Comparison of ENCODE assay signal across 26 cellular contexts in genomic region chr4:121094297-121094966, GRCh38. TPM values are rescaled to one million over a fixed set of nuclear protein-coding genes. Genes with fewer than 3 reads are reported as not detected.
"Had no signal": no experiment of that assay in that cellular context is flagged by ENCODE, and none has a peak within 500 bp of the region (broad histone marks: within the 10 kb centered on the region; RNA-seq: fewer than 3 reads in every experiment).

No MANE protein-coding gene starts in this region.

- H3K9ac ChIP-seq: neural progenitor cell, parathyroid adenoma had no signal

- H3K4me2 ChIP-seq: neural progenitor cell had no signal

- H3K9me3 ChIP-seq: colonic mucosa, esophagus squamous epithelium, gastroesophageal sphincter, left lung, lower lobe of right lung, psoas muscle, right lobe of liver, spleen, thoracic aorta, transverse colon had no signal

- H3K4me1 ChIP-seq: colonic mucosa, esophagus squamous epithelium, parathyroid adenoma, psoas muscle, right lobe of liver, spleen, transverse colon had no signal

- ATAC-seq: gastroesophageal sphincter; left lung; lower lobe of right lung; natural killer cell treated with Interleukin-12 subunit alpha and Interleukin-12 subunit beta and Interleukin-15 and Interleukin-18, amount 100 ng/mL, for 72 hours; psoas muscle; right lobe of liver; stimulated activated naive B cell treated with anti-CD40 and anti-IgM and Interleukin-4, amounts not matched to agents 10 μg/mL and 1 μg/mL and 100 μg/mL, for 72 hours; stimulated activated naive CD8-positive, alpha-beta T cell treated with anti-CD3 and anti-CD28 coated beads, Interleukin-15, amount 100 ng/mL, for 72 hours had no signal

- H3K27ac ChIP-seq: colonic mucosa, esophagus squamous epithelium, gastroesophageal sphincter, lower lobe of right lung, neural progenitor cell, parathyroid adenoma, psoas muscle, right lobe of liver, thoracic aorta, transverse colon had no signal

- H3K36me3 ChIP-seq: colonic mucosa, esophagus squamous epithelium, gastroesophageal sphincter, left lung, lower lobe of right lung, neural progenitor cell, right lobe of liver, spleen, thoracic aorta, transverse colon had no signal

- H2AFZ ChIP-seq: neural progenitor cell, parathyroid adenoma had no signal

- H3K27me3 ChIP-seq: colonic mucosa, esophagus squamous epithelium, gastroesophageal sphincter, left lung, neural progenitor cell, right lobe of liver, spleen, transverse colon had no signal

- H3K4me3 ChIP-seq: colonic mucosa, esophagus squamous epithelium, gastroesophageal sphincter, left lung, lower lobe of right lung, neural progenitor cell, psoas muscle, right lobe of liver, spleen, thoracic aorta, transverse colon had no signal

- H3K79me2 ChIP-seq: parathyroid adenoma had no signal

- DNase-seq: colonic mucosa; dermis blood vessel endothelial cell; esophagus squamous epithelium; foreskin fibroblast; glutamatergic neuron; immature natural killer cell; left lung; lower lobe of right lung; occipital lobe; psoas muscle; retina; right lobe of liver; spleen; stimulated activated CD4-positive, alpha-beta T cell treated with anti-CD3 and anti-CD28 coated beads, Interleukin-15, amount 100 ng/mL, for 24 hours; stimulated activated CD4-positive, alpha-beta T cell treated with anti-CD3 and anti-CD28 coated beads, Interleukin-1b, Interleukin-23, amount 100 ng/mL, for 48 hours; stimulated activated CD4-positive, alpha-beta T cell treated with anti-CD3 and anti-CD28 coated beads, Interleukin-4, amount 100 ng/mL, for 24 hours; stimulated activated naive B cell treated with anti-CD40 and anti-IgM and Interleukin-4, amounts not matched to agents 10 μg/mL and 1 μg/mL and 100 μg/mL, for 72 hours; stimulated activated naive CD8-positive, alpha-beta T cell treated with anti-CD3 and anti-CD28 coated beads, Interleukin-15, amount 100 ng/mL, for 72 hours; transverse colon had no signal

RNA-seq across cellular contexts. Expression of gene NDNF, which starts 22.1 kb away (rescaled TPM):
- total RNA-seq: myocyte; natural killer cell treated with Interleukin-12 subunit alpha and Interleukin-12 subunit beta and Interleukin-15 and Interleukin-18, amount 100 ng/mL, for 72 hours had no signal
- polyA plus RNA-seq: immature natural killer cell, keratinocyte had no signal
